1 cellular context compared by ENCODE assay signal in genomic region chrX:136250191-136251041, GRCh38.
A peak's percentile ranks its signal among the peaks of the same experiment; 100 is the strongest.
TF ChIP-seq lines count a peak whose summit lies in the region.

No MANE protein-coding gene starts in this region.

TF ChIP-seq in K562, 482 proteins besides CTCF, POLR2A, EP300 and RAD21:
- TF ChIP-seq CTBP1 (IDR thresholded peaks at IDR 0.05; ENCODE audit: borderline replicate concordance) (peak; percentile 56), ZNF280A (IDR thresholded peaks at IDR 0.05; ENCODE audit: low read depth, partially characterized antibody) (no peak), NCOA1 (IDR thresholded peaks at IDR 0.05; ENCODE audit: low read depth) (no peak), KLF13 (tag; IDR thresholded peaks at IDR 0.05; ENCODE audit: borderline replicate concordance, low read depth) (no peak), ARID4B (CRISPR knock-in tag; IDR thresholded peaks at IDR 0.05) (0 out of 2 replicates have a peak, but pooled peaks have one; percentile 29), GATAD2B (IDR thresholded peaks at IDR 0.05; ENCODE audit: borderline replicate concordance) (no peak), SNRNP70 (optimal IDR thresholded peaks at IDR 0.05; ENCODE audit: low read depth, low read length) (no peak), MTA1 (IDR thresholded peaks at IDR 0.05; ENCODE audit: borderline replicate concordance) (no peak), PTBP1 (IDR thresholded peaks at IDR 0.05; ENCODE audit: low read depth, low read length) (no peak), YY1 (IDR thresholded peaks at IDR 0.05; ENCODE audit: borderline replicate concordance in 1 of 3, control insufficient read depth in 1 of 3, extremely low read depth in 1 of 3, insufficient read depth in 3 of 3, insufficient read length in 1 of 3, insufficient replicate concordance in 2 of 3, low read depth in 1 of 3, low read length in 2 of 3) (peak in 1 of 3 experiments; percentile 16), CBX8 (IDR thresholded peaks at IDR 0.05; ENCODE audit: borderline replicate concordance, extremely low read depth, low read depth, low read length, poor library complexity, severe bottlenecking) (peak; percentile 69), TCF7 (IDR thresholded peaks at IDR 0.05; ENCODE audit: borderline replicate concordance) (no peak), CCNT2 (IDR thresholded peaks at IDR 0.05; ENCODE audit: borderline replicate concordance, extremely low read depth, insufficient read length, low read depth, low read length) (peak; percentile 42), CBX2 (IDR thresholded peaks at IDR 0.05; ENCODE audit: insufficient read depth, low read length, poor library complexity, severe bottlenecking) (peak; percentile 71), E2F6 (IDR thresholded peaks at IDR 0.05; ENCODE audit: borderline replicate concordance in 1 of 2, extremely low read depth in 1 of 2, insufficient read depth in 1 of 2, insufficient read length in 1 of 2, low read depth in 1 of 2, low read length in 1 of 2, poor library complexity in 1 of 2, severe bottlenecking in 1 of 2) (peak in 1 of 2 experiments; percentile 14), RCOR1 (IDR thresholded peaks at IDR 0.05; ENCODE audit: borderline replicate concordance in 1 of 2, low read depth in 2 of 2, low read length in 2 of 2) (peak in 1 of 2 experiments; percentile 49; a peak in 1 of 4 replicates), RBBP5 (IDR thresholded peaks at IDR 0.05; ENCODE audit: borderline replicate concordance, insufficient read depth, low read length, poor library complexity, severe bottlenecking) (peak; percentile 45), ZBTB11 (CRISPR knock-in tag; IDR thresholded peaks at IDR 0.05) (no peak), KDM5B (IDR thresholded peaks at IDR 0.05; ENCODE audit: insufficient replicate concordance, low read depth, low read length) (peak; percentile 23), RAD51 (IDR thresholded peaks at IDR 0.05; ENCODE audit: borderline replicate concordance, low read depth) (peak; percentile 20; the same call in 1 of the 2 replicates), FOXM1 (IDR thresholded peaks at IDR 0.05; ENCODE audit: low read depth) (no peak), FOXM1 (CRISPR knock-in tag; IDR thresholded peaks at IDR 0.05; ENCODE audit: low read depth) (no peak), ZNF507 (tag; conservative IDR thresholded peaks at IDR 0.05) (no peak), CXXC5 (CRISPR knock-in tag; IDR thresholded peaks at IDR 0.05) (peak; percentile 35), RB1 (IDR thresholded peaks at IDR 0.05; ENCODE audit: low read depth) (no peak), ZMIZ1 (IDR thresholded peaks at IDR 0.05; ENCODE audit: low read depth in 2 of 2, low read length in 2 of 2) (no peak)
